ENCODE assay signal across 18 cellular contexts in the genomic region with DNA sequence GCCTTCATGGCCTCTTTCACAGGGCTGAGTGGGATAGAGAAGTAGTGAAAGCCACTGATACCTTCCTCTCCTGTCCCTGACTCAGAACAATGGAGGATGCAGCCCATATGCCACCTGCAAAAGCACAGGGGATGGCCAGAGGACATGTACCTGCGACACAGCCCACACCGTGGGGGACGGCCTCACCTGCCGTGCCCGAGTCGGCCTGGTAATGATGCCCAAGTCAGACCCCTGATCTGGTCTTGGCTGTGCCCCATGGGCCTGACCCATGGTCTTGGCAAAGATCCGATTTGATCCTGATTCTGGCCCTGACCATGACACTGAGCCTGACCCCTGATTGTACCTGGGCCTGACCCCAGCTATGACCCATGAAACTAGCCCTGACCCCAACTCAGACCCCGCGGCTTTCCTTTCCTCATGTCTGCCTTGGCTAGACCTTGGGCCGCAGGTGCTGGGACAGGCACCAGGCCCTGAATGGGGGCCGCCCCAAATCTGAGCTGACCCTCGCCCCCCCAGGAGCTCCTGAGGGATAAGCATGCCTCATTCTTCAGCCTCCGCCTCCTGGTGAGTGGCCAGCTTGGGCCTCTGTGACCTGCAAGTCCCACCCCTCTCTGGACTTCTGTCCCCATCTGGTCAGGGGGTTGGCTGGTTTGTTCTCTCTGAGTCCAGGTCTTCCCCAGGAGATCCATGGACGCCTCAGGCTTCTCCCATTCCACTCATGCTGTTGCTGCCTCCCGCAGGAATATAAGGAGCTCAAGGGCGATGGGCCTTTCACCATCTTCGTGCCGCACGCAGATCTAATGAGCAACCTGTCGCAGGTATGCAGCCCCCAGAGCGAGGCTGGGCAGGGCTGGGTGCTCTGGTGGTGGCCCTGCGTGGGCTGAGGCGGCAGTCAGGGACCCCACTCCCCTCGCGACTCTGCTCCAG. TPM values are rescaled to one million over a fixed set of nuclear protein-coding genes. Genes with fewer than 3 reads are reported as not detected.
DNase-seq lines count a peak whose midpoint lies in the region; ATAC-seq and TF ChIP-seq lines count a peak whose summit lies in the region.
"Had no signal": no experiment of that assay in that cellular context is flagged by ENCODE, and none has a peak within 500 bp of the region (broad histone marks: within the 10 kb centered on the region; RNA-seq: fewer than 3 reads in every experiment).

No MANE protein-coding gene starts in this region.

- no peak for ATAC-seq in right cardiac atrium
- no peak for ATAC-seq in stimulated activated naive CD8-positive, alpha-beta T cell treated with anti-CD3 and anti-CD28 coated beads, Interleukin-15, amount 100 ng/mL, for 72 hours
- ATAC-seq: activated T-cell treated with anti-CD3 and anti-CD28 coated beads, Interleukin-2, amount 50 U/mL, for 72 hours; stimulated activated effector memory CD8-positive, alpha-beta T cell treated with anti-CD3 and anti-CD28 coated beads, Interleukin-12 subunit alpha, Interleukin-12 subunit beta, amount 100 ng/mL, for 72 hours had no signal

- no peak overlapping the region for H3K27ac Mint-ChIP-seq in stimulated activated naive CD8-positive, alpha-beta T cell treated with anti-CD3 and anti-CD28 coated beads, Interleukin-15, amount 100 ng/mL, for 72 hours
- no peak overlapping the region for H3K27ac Mint-ChIP-seq in activated T-cell treated with anti-CD3 and anti-CD28 coated beads, Interleukin-2, amount 50 U/mL, for 24 hours
- H3K27ac Mint-ChIP-seq: activated CD4-positive, alpha-beta memory T cell treated with anti-CD3 and anti-CD28 coated beads, Interleukin-2, amount 10 ng/mL, durations not matched to agents 7 days and 5 days; activated naive CD8-positive, alpha-beta T cell treated with anti-CD3 and anti-CD28 coated beads, Interleukin-2, amount 10 ng/mL, durations not matched to agents 7 days and 5 days; activated T-cell treated with anti-CD3 and anti-CD28 coated beads, Interleukin-2, amount 50 U/mL, for 72 hours; neural progenitor cell; stimulated activated effector memory CD8-positive, alpha-beta T cell treated with anti-CD3 and anti-CD28 coated beads, Interleukin-12 subunit alpha, Interleukin-12 subunit beta, amount 100 ng/mL, for 72 hours; type B pancreatic cell had no signal

- intact Hi-C loops in right cardiac atrium (cut with DNase I), result no loop called here
- intact Hi-C loops in cardiac septum (cut with DNase I), result no loop called here
- intact Hi-C loops in esophagus muscularis mucosa (cut with DNase I), result no loop called here
- intact Hi-C loops in ovary (cut with DNase I), result no loop called here

- DNase-seq in right cardiac atrium, result peak in 2 of 3 donors; percentile 25 to 59
- no peak for DNase-seq in cardiac septum (ENCODE audit: low spot score)
- no peak for DNase-seq in esophagus muscularis mucosa (ENCODE audit: extremely low spot score)
- DNase-seq in ovary, result no peak
- DNase-seq in stimulated activated naive CD8-positive, alpha-beta T cell treated with anti-CD3 and anti-CD28 coated beads, Interleukin-15, amount 100 ng/mL, for 72 hours, result no peak
- no peak for DNase-seq in germinal center (ENCODE audit: low spot score)
- no peak for DNase-seq in SIG-M5 (lab: John Stamatoyannopoulos, UW)
- DNase-seq in activated T-cell treated with anti-CD3 and anti-CD28 coated beads, Interleukin-2, amount 50 U/mL, for 24 hours, result no peak
- DNase-seq: activated CD4-positive, alpha-beta memory T cell treated with anti-CD3 and anti-CD28 coated beads, Interleukin-2, amount 10 ng/mL, durations not matched to agents 7 days and 5 days; activated naive CD8-positive, alpha-beta T cell treated with anti-CD3 and anti-CD28 coated beads, Interleukin-2, amount 10 ng/mL, durations not matched to agents 7 days and 5 days; activated T-cell treated with anti-CD3 and anti-CD28 coated beads, Interleukin-2, amount 50 U/mL, for 72 hours; effector CD8-positive, alpha-beta T cell; NCI-H1436; T-helper 1 cell had no signal

- no peaks in the 10 kb centered on the region for H3K27me3 Mint-ChIP-seq in stimulated activated naive CD8-positive, alpha-beta T cell treated with anti-CD3 and anti-CD28 coated beads, Interleukin-15, amount 100 ng/mL, for 72 hours
- H3K27me3 Mint-ChIP-seq in activated T-cell treated with anti-CD3 and anti-CD28 coated beads, Interleukin-2, amount 50 U/mL, for 24 hours, result no peaks in the 10 kb centered on the region
- H3K27me3 Mint-ChIP-seq: activated CD4-positive, alpha-beta memory T cell treated with anti-CD3 and anti-CD28 coated beads, Interleukin-2, amount 10 ng/mL, durations not matched to agents 7 days and 5 days; activated naive CD8-positive, alpha-beta T cell treated with anti-CD3 and anti-CD28 coated beads, Interleukin-2, amount 10 ng/mL, durations not matched to agents 7 days and 5 days had no signal

- no peak for TF ChIP-seq CTCF in esophagus muscularis mucosa (IDR thresholded peaks at IDR 0.05)
- no peak for TF ChIP-seq CTCF in ovary (IDR thresholded peaks at IDR 0.05)

- H3K4me1 ChIP-seq in right cardiac atrium (ENCODE audit: control insufficient read depth, insufficient read depth, low read length) (no peaks in the 10 kb centered on the region), esophagus muscularis mucosa (peaks cover 0 to 12% (median 11%) of the 10 kb centered on the region in 4 donors), ovary (ENCODE audit: insufficient read depth) (peaks cover 7% of the 10 kb centered on the region)
- H3K4me1 ChIP-seq: neural progenitor cell had no signal

- no peaks in the 10 kb centered on the region for H3K36me3 Mint-ChIP-seq in activated T-cell treated with anti-CD3 and anti-CD28 coated beads, Interleukin-2, amount 50 U/mL, for 24 hours (ENCODE audit: low read depth)
- H3K36me3 Mint-ChIP-seq: activated naive CD8-positive, alpha-beta T cell treated with anti-CD3 and anti-CD28 coated beads, Interleukin-2, amount 10 ng/mL, durations not matched to agents 7 days and 5 days; neural progenitor cell; stimulated activated effector memory CD8-positive, alpha-beta T cell treated with anti-CD3 and anti-CD28 coated beads, Interleukin-12 subunit alpha, Interleukin-12 subunit beta, amount 100 ng/mL, for 72 hours; type B pancreatic cell had no signal

- H3K36me3 ChIP-seq in esophagus muscularis mucosa, result peaks cover 0 to 79% (median 36%) of the 10 kb centered on the region in 4 donors
- H3K36me3 ChIP-seq in ovary, result no peaks in the 10 kb centered on the region
- H3K36me3 ChIP-seq: neural progenitor cell had no signal

- H3K4me1 Mint-ChIP-seq in stimulated activated naive CD8-positive, alpha-beta T cell treated with anti-CD3 and anti-CD28 coated beads, Interleukin-15, amount 100 ng/mL, for 72 hours, result no peaks in the 10 kb centered on the region
- H3K4me1 Mint-ChIP-seq in activated T-cell treated with anti-CD3 and anti-CD28 coated beads, Interleukin-2, amount 50 U/mL, for 24 hours (ENCODE audit: low read depth), result no peaks in the 10 kb centered on the region
- H3K4me1 Mint-ChIP-seq: activated CD4-positive, alpha-beta memory T cell treated with anti-CD3 and anti-CD28 coated beads, Interleukin-2, amount 10 ng/mL, durations not matched to agents 7 days and 5 days; activated naive CD8-positive, alpha-beta T cell treated with anti-CD3 and anti-CD28 coated beads, Interleukin-2, amount 10 ng/mL, durations not matched to agents 7 days and 5 days; stimulated activated effector memory CD8-positive, alpha-beta T cell treated with anti-CD3 and anti-CD28 coated beads, Interleukin-12 subunit alpha, Interleukin-12 subunit beta, amount 100 ng/mL, for 72 hours had no signal

- no peaks in the 10 kb centered on the region for H3K9me3 ChIP-seq in right cardiac atrium (ENCODE audit: control insufficient read depth, low read length)
- H3K9me3 ChIP-seq in esophagus muscularis mucosa, result no peaks in the 10 kb centered on the region
- H3K9me3 ChIP-seq in ovary, result no peaks in the 10 kb centered on the region

- no peak overlapping the region for H3K4me3 Mint-ChIP-seq in stimulated activated naive CD8-positive, alpha-beta T cell treated with anti-CD3 and anti-CD28 coated beads, Interleukin-15, amount 100 ng/mL, for 72 hours
- no peak overlapping the region for H3K4me3 Mint-ChIP-seq in activated T-cell treated with anti-CD3 and anti-CD28 coated beads, Interleukin-2, amount 50 U/mL, for 24 hours
- H3K4me3 Mint-ChIP-seq: activated CD4-positive, alpha-beta memory T cell treated with anti-CD3 and anti-CD28 coated beads, Interleukin-2, amount 10 ng/mL, durations not matched to agents 7 days and 5 days; activated naive CD8-positive, alpha-beta T cell treated with anti-CD3 and anti-CD28 coated beads, Interleukin-2, amount 10 ng/mL, durations not matched to agents 7 days and 5 days; activated T-cell treated with anti-CD3 and anti-CD28 coated beads, Interleukin-2, amount 50 U/mL, for 72 hours; neural progenitor cell; stimulated activated effector memory CD8-positive, alpha-beta T cell treated with anti-CD3 and anti-CD28 coated beads, Interleukin-12 subunit alpha, Interleukin-12 subunit beta, amount 100 ng/mL, for 72 hours; type B pancreatic cell had no signal

- no peaks in the 10 kb centered on the region for H3K9me3 Mint-ChIP-seq in stimulated activated naive CD8-positive, alpha-beta T cell treated with anti-CD3 and anti-CD28 coated beads, Interleukin-15, amount 100 ng/mL, for 72 hours
- H3K9me3 Mint-ChIP-seq in activated T-cell treated with anti-CD3 and anti-CD28 coated beads, Interleukin-2, amount 50 U/mL, for 24 hours, result no peaks in the 10 kb centered on the region
- H3K9me3 Mint-ChIP-seq: activated CD4-positive, alpha-beta memory T cell treated with anti-CD3 and anti-CD28 coated beads, Interleukin-2, amount 10 ng/mL, durations not matched to agents 7 days and 5 days; activated naive CD8-positive, alpha-beta T cell treated with anti-CD3 and anti-CD28 coated beads, Interleukin-2, amount 10 ng/mL, durations not matched to agents 7 days and 5 days; activated T-cell treated with anti-CD3 and anti-CD28 coated beads, Interleukin-2, amount 50 U/mL, for 72 hours; neural progenitor cell; stimulated activated effector memory CD8-positive, alpha-beta T cell treated with anti-CD3 and anti-CD28 coated beads, Interleukin-12 subunit alpha, Interleukin-12 subunit beta, amount 100 ng/mL, for 72 hours; type B pancreatic cell had no signal

- 84% methylated on average over 25 of the region's 25 CpGs for WGBS in right cardiac atrium
- 79% methylated on average over 6 of the region's 25 CpGs for WGBS in esophagus muscularis mucosa
- 65 to 78% (median 72%) methylated on average over 23 to 25 of the region's 25 CpGs for WGBS in ovary, 3 donors

- H3K27ac ChIP-seq in right cardiac atrium (ENCODE audit: low read length) (no peak overlapping the region), esophagus muscularis mucosa (replicated peaks in 1 of 4) (no peak overlapping the region), ovary (no peak overlapping the region)
- H3K27ac ChIP-seq: neural progenitor cell, VCaP had no signal

- TF ChIP-seq POLR2A in esophagus muscularis mucosa (IDR thresholded peaks at IDR 0.05; ENCODE audit: low read depth) (no peak), ovary (IDR thresholded peaks at IDR 0.05) (no peak)

- H3K27me3 ChIP-seq in right cardiac atrium (ENCODE audit: control insufficient read depth, insufficient read depth), result no peaks in the 10 kb centered on the region
- H3K27me3 ChIP-seq in esophagus muscularis mucosa, result no peaks in the 10 kb centered on the region
- no peaks in the 10 kb centered on the region for H3K27me3 ChIP-seq in ovary

- H3K4me3 ChIP-seq in right cardiac atrium (ENCODE audit: low read length) (no peak overlapping the region), esophagus muscularis mucosa (peak overlapping the region; percentile 39 to 54 (median 40)), ovary (peak overlapping the region; percentile 32)
- H3K4me3 ChIP-seq: neural progenitor cell had no signal

- TF ChIP-seq EP300 in esophagus muscularis mucosa (IDR thresholded peaks at IDR 0.05) (no peak), ovary (IDR thresholded peaks at IDR 0.05) (no peak)

RNA-seq across cellular contexts. Expression of gene NT5DC2, which starts 15.6 kb away (rescaled TPM):
- 100 to 1,000 TPM; 123 to 223 (median 154) TPM for total RNA-seq in right cardiac atrium
- polyA plus RNA-seq in right cardiac atrium, result 322 TPM
- total RNA-seq in cardiac septum, result 58.2 TPM
- total RNA-seq in esophagus muscularis mucosa, result 10 to 100 TPM; 58.0 to 87.4 (median 72.9) TPM
- 10 to 100 TPM; 19.6 to 76.6 (median 51.9) TPM for total RNA-seq in ovary
- 100 to 1,000 TPM in 1 of 2 donors, 10 to 100 TPM in 1; 46.6 to 129 TPM for polyA plus RNA-seq in ovary

RNA-seq across cellular contexts. Expression of gene UQCC5, which starts 18.3 kb away (rescaled TPM):
- total RNA-seq in right cardiac atrium, result 10 to 100 TPM; 52.4 to 64.2 (median 62.4) TPM
- polyA plus RNA-seq in right cardiac atrium, result 97.3 TPM
- total RNA-seq in cardiac septum, result 52.9 TPM
- 10 to 100 TPM in 1 of 4 donors, 1 to 10 TPM in 3; 1.3 to 60.6 (median 7.0) TPM for total RNA-seq in esophagus muscularis mucosa
- total RNA-seq in ovary, result 10 to 100 TPM in 6 of 7 donors, 1 to 10 TPM in 1; 1.4 to 44.7 (median 27.4) TPM
- polyA plus RNA-seq in ovary, result 10 to 100 TPM in 1 of 2 donors, 1 to 10 TPM in 1; 7.7 to 53.0 TPM

RNA-seq across cellular contexts. Expression of gene STAB1, which starts 22.9 kb away (rescaled TPM):
- total RNA-seq in right cardiac atrium, result 100 to 1,000 TPM in 2 of 4 donors, 10 to 100 TPM in 2; 91.9 to 159 (median 101) TPM
- 69.5 TPM for polyA plus RNA-seq in right cardiac atrium
- total RNA-seq in cardiac septum, result 52.2 TPM
- total RNA-seq in esophagus muscularis mucosa, result 100 to 1,000 TPM; 101 to 127 (median 118) TPM
- total RNA-seq in ovary, result 100 to 1,000 TPM in 2 of 7 donors, 10 to 100 TPM in 5; 31.3 to 114 (median 47.5) TPM
- polyA plus RNA-seq in ovary, result 10 to 100 TPM; 21.4 to 50.7 TPM
- total RNA-seq: activated CD4-positive, alpha-beta memory T cell treated with anti-CD3 and anti-CD28 coated beads, Interleukin-2, amount 10 ng/mL, durations not matched to agents 7 days and 5 days had no signal

Comparison
In these comparisons a context has a peak if more than half of its experiments do, and no peak if none do; other contexts are left out.
1. DNase-seq: peak in right cardiac atrium (2 of 3); none in cardiac septum (single experiment), esophagus muscularis mucosa (single experiment), ovary (0 of 5), stimulated activated naive CD8-positive, alpha-beta T cell treated with anti-CD3 and anti-CD28 coated beads, Interleukin-15, amount 100 ng/mL, for 72 hours (0 of 2), germinal center (single experiment), SIG-M5 (single experiment) and activated T-cell treated with anti-CD3 and anti-CD28 coated beads, Interleukin-2, amount 50 U/mL, for 24 hours (single experiment).